Comparison of ENCODE assay signal across 8 cellular contexts in genomic region chr11:114262681-114263509, GRCh38. TPM values are rescaled to one million over a fixed set of nuclear protein-coding genes. Genes with fewer than 3 reads are reported as not detected.
DNase-seq lines count a peak whose midpoint lies in the region; ATAC-seq, FAIRE-seq and TF ChIP-seq lines count a peak whose summit lies in the region.

No MANE protein-coding gene starts in this region.

- TF ChIP-seq POLR2A in right lobe of liver (IDR thresholded peaks at IDR 0.05) = no peak

- peak; percentile 93 to 96 for TF ChIP-seq CTCF in Caco-2 (IDR thresholded peaks at IDR 0.05; ENCODE audit: insufficient read depth in 1 of 2, low read depth in 1 of 2, low read length in 1 of 2, severe bottlenecking in 1 of 2, unreplicated experiment in 1 of 2)
- peak; percentile 63 for TF ChIP-seq CTCF in OCI-LY3 (IDR thresholded peaks at IDR 0.05; ENCODE audit: low read depth, low read length)
- peak; percentile 52 to 68 (median 64) for TF ChIP-seq CTCF in right lobe of liver (IDR thresholded peaks at IDR 0.05)

- ATAC-seq in right lobe of liver = peak; percentile 47 to 60 (median 56)
- ATAC-seq in HG02571 (IDR thresholded peaks at IDR 0.05; ENCODE audit: unreplicated experiment) = no peak
- no peak for ATAC-seq in HG03378 (IDR thresholded peaks at IDR 0.05; ENCODE audit: unreplicated experiment)
- no peak for ATAC-seq in GM21717 (IDR thresholded peaks at IDR 0.05; ENCODE audit: unreplicated experiment)

- CTCF ChIA-PET in Caco-2 (lab: Charles Lee) = interaction anchor here (0.7 to 7.0 kb wide), 27 partner anchors 8 to 490 kb away, joined by 3 to 99 read pairs (median 5); partner anchors contain the start of genes USP28, ZBTB16 and ZW10

- intact Hi-C loops in Caco-2 (cut with micrococcal nuclease; ENCODE audit: unreplicated experiment) = loop anchor here (1.0 to 5.0 kb wide), 4 partner anchors 146 to 457 kb away; no protein-coding TSS in a partner anchor
- intact Hi-C loops in right lobe of liver (cut with DNase I) = loop anchor here (5.0 to 10.0 kb wide), 3 partner anchors 238 to 366 kb away; no protein-coding TSS in a partner anchor

- DNase-seq in Caco-2 (peak; percentile 74 to 77), HTR-8/SVneo (ENCODE audit: insufficient read length, low spot score) (peak; percentile 68), dermis blood vessel endothelial cell (peak; percentile 72), right lobe of liver (peak in 2 of 3 donors; percentile 36 to 63)

- H3K27ac Mint-ChIP-seq in Caco-2 (ENCODE audit: unreplicated experiment) = no peak overlapping the region

- no peaks in the 10 kb centered on the region for H3K79me2 ChIP-seq in OCI-LY3 (ENCODE audit: low read length)

- no peaks in the 10 kb centered on the region for H3K9me3 Mint-ChIP-seq in Caco-2 (ENCODE audit: unreplicated experiment)

- peaks cover 14% of the 10 kb centered on the region for H3K4me1 ChIP-seq in Caco-2
- peaks cover 17% of the 10 kb centered on the region for H3K4me1 ChIP-seq in OCI-LY3 (ENCODE audit: low read length)
- peaks cover 0 to 74% (median 31%) of the 10 kb centered on the region in 4 donors for H3K4me1 ChIP-seq in right lobe of liver

- 11% methylated on average over 9 of the region's 9 CpGs for WGBS in right lobe of liver (ENCODE audit: insufficient coverage, low coverage, low lambda C conversion rate, missing lambda C conversion rate)

- H3K27me3 ChIP-seq in Caco-2 (replicated peaks; ENCODE audit: control insufficient read depth, insufficient read depth, low read length) (0 out of 2 replicates have a peak, but pooled peaks cover 1% of the 10 kb centered on the region), OCI-LY3 (ENCODE audit: low read depth, low read length) (peaks cover 23% of the 10 kb centered on the region), right lobe of liver (no peaks in the 10 kb centered on the region)

- H3K36me3 ChIP-seq in Caco-2 (ENCODE audit: control insufficient read depth, insufficient read depth, low read length) (no peaks in the 10 kb centered on the region), OCI-LY3 (replicated peaks; ENCODE audit: low read depth, low read length) (no peaks in the 10 kb centered on the region), right lobe of liver (no peaks in the 10 kb centered on the region)

- H3K27me3 Mint-ChIP-seq in Caco-2 (ENCODE audit: insufficient read depth, unreplicated experiment) = no peaks in the 10 kb centered on the region

- no peaks in the 10 kb centered on the region for H3K36me3 Mint-ChIP-seq in Caco-2 (ENCODE audit: insufficient read depth, unreplicated experiment)

- no peak overlapping the region for H3K9ac ChIP-seq in OCI-LY3 (ENCODE audit: low read length)

- POLR2A ChIA-PET in Caco-2 (lab: Charles Lee) = interaction anchor here (0.7 kb wide), 1 partner anchor 129 kb away, joined by 3 read pairs; no protein-coding TSS in a partner anchor

- peak; percentile 79 for FAIRE-seq in HTR-8/SVneo (lab: Jason Lieb, UNC)

- H3K9me3 ChIP-seq in Caco-2 = no peaks in the 10 kb centered on the region
- no peaks in the 10 kb centered on the region for H3K9me3 ChIP-seq in OCI-LY3 (ENCODE audit: insufficient read depth, low read length)
- H3K9me3 ChIP-seq in right lobe of liver = no peaks in the 10 kb centered on the region

- peak overlapping the region; percentile 28 for H3K4me2 ChIP-seq in OCI-LY3 (ENCODE audit: low read length)

- no peak overlapping the region for H2AFZ ChIP-seq in OCI-LY3 (ENCODE audit: low read depth, low read length)

- no peaks in the 10 kb centered on the region for H3K4me1 Mint-ChIP-seq in Caco-2 (ENCODE audit: low read depth, unreplicated experiment)

- no peaks in the 10 kb centered on the region for H4K20me1 ChIP-seq in OCI-LY3 (ENCODE audit: insufficient read depth, low read length)

- no peak overlapping the region for H3K4me3 Mint-ChIP-seq in Caco-2 (ENCODE audit: unreplicated experiment)

- H3K4me3 ChIP-seq in Caco-2 (ENCODE audit: low read depth, low read length) (no peak overlapping the region), OCI-LY3 (ENCODE audit: low read length) (no peak overlapping the region), right lobe of liver (no peak overlapping the region)

- no TSS peak for BruUV-seq in Caco-2 (replicated peaks; lab: Mats Ljungman, UMichigan)

- H3K27ac ChIP-seq in OCI-LY3 (ENCODE audit: low read length) = no peak overlapping the region
- H3K27ac ChIP-seq in right lobe of liver = peak overlapping the region in 2 of 3 donors; percentile 68 to 80

RNA-seq across cellular contexts. Expression of gene NNMT, which starts 33.3 kb away (rescaled TPM):
- total RNA-seq in Caco-2 (2022) (2.4 TPM in 2 replicates), dermis blood vessel endothelial cell (182 and 330 TPM in 2 replicates), right lobe of liver (1,000 to 10,000 TPM in 4 of 6 experiments, 100 to 1,000 TPM in 2; 634 to 3,368 (median 2,270) TPM)

Comparison
In these comparisons a context has a peak if more than half of its experiments do, and no peak if none do; other contexts are left out.
1. ATAC-seq: peak in right lobe of liver (4 of 4); none in HG02571 (single experiment), HG03378 (single experiment) and GM21717 (single experiment).
2. RNA of gene NNMT, which starts 33.3 kb away (total RNA-seq): 634 to 3,368 TPM in right lobe of liver and 182 to 330 TPM in dermis blood vessel endothelial cell; 2.4 TPM in Caco-2; every median in the first group is over 10 times any median in the second.
3. Peak in every context shown above with its lines, with median percentiles within 50 percentile points of each other: DNase-seq and CTCF ChIP-seq.